In the genomic region with DNA sequence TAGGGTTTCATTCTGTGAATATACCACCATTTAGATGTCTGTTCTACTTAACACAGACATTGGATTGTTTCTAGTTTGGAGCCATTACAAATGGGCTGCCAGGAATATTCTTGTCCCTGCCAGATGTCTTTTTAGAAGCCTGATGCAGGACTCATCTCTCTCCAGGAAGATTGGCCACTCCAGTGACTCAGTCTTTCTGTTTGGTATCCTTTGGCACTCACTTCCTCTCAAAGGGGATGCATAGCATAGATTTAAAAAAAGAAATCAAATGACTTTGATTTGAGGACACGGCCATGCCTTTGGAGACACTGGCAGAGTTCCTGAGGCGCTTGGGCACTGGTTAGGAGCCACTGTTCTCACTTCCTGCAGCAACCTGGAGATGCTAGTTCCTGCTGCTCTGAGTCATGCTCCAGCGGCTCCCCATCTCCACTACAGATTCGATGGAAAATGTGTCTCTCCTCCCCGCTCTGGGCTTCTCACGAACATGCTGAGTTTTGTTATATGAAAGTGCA, we compare ENCODE assay signal across 11 cellular contexts. TPM values are rescaled to one million over a fixed set of nuclear protein-coding genes. Genes with fewer than 3 reads are reported as not detected.
DNase-seq lines count a peak whose midpoint lies in the region; ATAC-seq, FAIRE-seq and TF ChIP-seq lines count a peak whose summit lies in the region.
"Had no signal": no experiment of that assay in that cellular context is flagged by ENCODE, and none has a peak within 500 bp of the region (broad histone marks: within the 10 kb centered on the region; RNA-seq: fewer than 3 reads in every experiment).

No MANE protein-coding gene starts in this region.

- TF ChIP-seq CTCF in RWPE1 (conservative IDR thresholded peaks at IDR 0.05; ENCODE audit: low read depth), result no peak
- no peak for TF ChIP-seq CTCF in fibroblast of mammary gland (conservative IDR thresholded peaks at IDR 0.05; ENCODE audit: control insufficient read depth, insufficient read depth, low read depth, low read length)

- peak overlapping the region; percentile 52 for H3K27ac ChIP-seq in RWPE1
- H3K27ac ChIP-seq: right lobe of liver had no signal

- FAIRE-seq in GM12892 (lab: Jason Lieb, UNC), result no peak

- CTCF ChIA-PET in RWPE1 (lab: Yijun Ruan, JAX), result no interaction called here

- ATAC-seq in GM21526 (IDR thresholded peaks at IDR 0.05; ENCODE audit: low FRiP score, unreplicated experiment), result no peak
- no peak for ATAC-seq in GM21528 (IDR thresholded peaks at IDR 0.05; ENCODE audit: low FRiP score, unreplicated experiment)

- DNase-seq in GM04503 (ENCODE audit: low read depth) (peak; percentile 78), RWPE1 (ENCODE audit: low spot score) (peak; percentile 39), fibroblast of mammary gland (ENCODE audit: low read depth) (peak; percentile 76), pons (ENCODE audit: low spot score) (peak; percentile 90), GM12892 (ENCODE audit: insufficient read length) (no peak), cerebellar cortex (ENCODE audit: low spot score) (no peak)
- DNase-seq: erythroblast, NCI-H2171, right lobe of liver had no signal

- no peak overlapping the region for H3K4me3 ChIP-seq in fibroblast of mammary gland (ENCODE audit: control insufficient read depth, low read depth, low read length)
- H3K4me3 ChIP-seq: right lobe of liver had no signal

- POLR2A ChIA-PET in RWPE1 (lab: Yijun Ruan, JAX; ENCODE audit: low non-redundant PET), result no interaction called here

- no peak for TF ChIP-seq POLR2A in GM12892 (IDR thresholded peaks at IDR 0.05; ENCODE audit: low read depth, low read length)

RNA-seq across cellular contexts. Expression of gene ZNF366, which starts 3.5 kb away (rescaled TPM):
- polyA plus RNA-seq in GM12892 (2012; ENCODE audit: missing spikeins), result not detected

Comparison
In these comparisons a context has a peak if more than half of its experiments do, and no peak if none do; other contexts are left out.
1. DNase-seq: peak in GM04503 (single experiment), RWPE1 (single experiment), fibroblast of mammary gland (single experiment) and pons (single experiment); none in GM12892 (single experiment) and cerebellar cortex (single experiment).